In genomic region chr9:89911721-89912604, GRCh38 we compare ENCODE assay signal across 27 cellular contexts.
DNase-seq lines count a peak whose midpoint lies in the region; ATAC-seq, FAIRE-seq and TF ChIP-seq lines count a peak whose summit lies in the region.
"Had no signal": no experiment of that assay in that cellular context is flagged by ENCODE, and none has a peak within 500 bp of the region (broad histone marks: within the 10 kb centered on the region; RNA-seq: fewer than 3 reads in every experiment).

No MANE protein-coding gene starts in this region.

- H4K20me1 ChIP-seq in H1 (replicated peaks in 1 of 2; ENCODE audit: control insufficient read depth in 1 of 2, insufficient read depth in 2 of 2, low read length in 2 of 2) (no peaks in the 10 kb centered on the region), SK-N-SH (ENCODE audit: insufficient read depth) (no peaks in the 10 kb centered on the region)

- H2AK5ac ChIP-seq in H1 (ENCODE audit: low read depth, low read length): peak overlapping the region; percentile 46; the same call in 1 of the 2 replicates

- H2BK12ac ChIP-seq in H1 (ENCODE audit: low read depth, low read length): no peak overlapping the region

- H3K36me3 ChIP-seq in H1 (ENCODE audit: control insufficient read depth in 2 of 4, insufficient read depth in 4 of 4, low read length in 3 of 4): no peaks in the 10 kb centered on the region
- no peaks in the 10 kb centered on the region for H3K36me3 ChIP-seq in parathyroid adenoma (ENCODE audit: control insufficient read depth, insufficient read depth, low read length)
- H3K36me3 ChIP-seq in SK-N-SH (replicated peaks in 1 of 2; ENCODE audit: control insufficient read depth in 1 of 2, insufficient read depth in 2 of 2, low read length in 1 of 2): no peaks in the 10 kb centered on the region
- H3K36me3 ChIP-seq: breast epithelium, SJSA1 had no signal

- WGBS in H1 (ENCODE audit: extremely low coverage in 1 of 2, insufficient coverage in 1 of 2, insufficient read length in 1 of 2, insufficient replicate concordance in 2 of 2, low coverage in 1 of 2, low lambda C conversion rate in 2 of 2, missing lambda C conversion rate in 1 of 2), 2 experiments: 85% methylated on average over 9 of the region's 9 CpGs; no CpG with 5 or more reads in 1 of the 2 experiments
- 31% methylated on average over 8 of the region's 9 CpGs for WGBS in SK-N-SH (ENCODE audit: low lambda C conversion rate)

- no peak overlapping the region for H2BK5ac ChIP-seq in H1 (ENCODE audit: low read depth, low read length)

- no peak for ATAC-seq in HG03196 (IDR thresholded peaks at IDR 0.05; ENCODE audit: unreplicated experiment)
- ATAC-seq in effector memory CD8-positive, alpha-beta T cell (replicated peaks): no peak
- ATAC-seq: CD8-positive, alpha-beta T cell; left colon; naive thymus-derived CD8-positive, alpha-beta T cell; right cardiac atrium had no signal

- H3K9me2 ChIP-seq in SK-N-SH: no peaks in the 10 kb centered on the region

- FAIRE-seq in H1 (lab: Jason Lieb, UNC): no peak
- FAIRE-seq: GM12891, GM19239, RCC 7860 had no signal

- H2BK15ac ChIP-seq in H1 (ENCODE audit: low read length): no peak overlapping the region

- H3K23ac ChIP-seq in H1 (ENCODE audit: insufficient read length): no peak overlapping the region

- H3K9me3 ChIP-seq in H1 (ENCODE audit: insufficient read depth in 2 of 2, low read depth in 1 of 2, low read length in 1 of 2) (no peaks in the 10 kb centered on the region), parathyroid adenoma (ENCODE audit: control insufficient read depth, low read length) (no peaks in the 10 kb centered on the region), SK-N-SH (no peaks in the 10 kb centered on the region)
- H3K9me3 ChIP-seq: breast epithelium, SJSA1 had no signal

- no peak overlapping the region for H3K14ac ChIP-seq in H1 (ENCODE audit: insufficient read length)

- TF ChIP-seq CTCF in H1 (IDR thresholded peaks at IDR 0.05; ENCODE audit: control extremely low read depth in 1 of 3, insufficient read depth in 1 of 3, low read depth in 1 of 3, low read length in 3 of 3) (peak in 2 of 3 experiments; percentile 18 to 38; a peak in 2 of 4 replicates), parathyroid adenoma (IDR thresholded peaks at IDR 0.05) (no peak), SK-N-SH (IDR thresholded peaks at IDR 0.05) (no peak)

- H2AFZ ChIP-seq in H1 (ENCODE audit: low read length) (no peak overlapping the region), parathyroid adenoma (peak overlapping the region; percentile 45), SK-N-SH (ENCODE audit: low read depth) (no peak overlapping the region)

- no peak overlapping the region for H2BK20ac ChIP-seq in H1 (ENCODE audit: low read length)

- no peak overlapping the region for H3K27ac Mint-ChIP-seq in effector memory CD8-positive, alpha-beta T cell
- H3K27ac Mint-ChIP-seq: CD8-positive, alpha-beta T cell; mesothelial cell of epicardium; naive thymus-derived CD8-positive, alpha-beta T cell; T-helper 1 cell treated with Interleukin-12 subunit alpha and Interleukin-12 subunit beta and Interleukin-4 antibody, amounts not matched to agents 30 μg/mL and 1 μg/mL, for 36 hours had no signal

- no peak overlapping the region for H2BK120ac ChIP-seq in H1 (replicated peaks; ENCODE audit: low read depth, low read length)

- H3F3A ChIP-seq in SK-N-SH (replicated peaks; ENCODE audit: insufficient read depth): no peaks in the 10 kb centered on the region

- H3K4me2 ChIP-seq in H1 (ENCODE audit: insufficient read depth in 1 of 2, low read depth in 2 of 2, low read length in 2 of 2) (no peak overlapping the region), parathyroid adenoma (ENCODE audit: low read length) (no peak overlapping the region), SK-N-SH (no peak overlapping the region)

- no peak overlapping the region for H4K5ac ChIP-seq in H1 (ENCODE audit: insufficient read length, low read depth, low read length)

- peaks cover 18 to 31% of the 10 kb centered on the region in 2 donors for H3K27me3 Mint-ChIP-seq in effector memory CD8-positive, alpha-beta T cell

- no peaks in the 10 kb centered on the region for H3K36me3 Mint-ChIP-seq in effector memory CD8-positive, alpha-beta T cell (ENCODE audit: insufficient read depth)
- H3K36me3 Mint-ChIP-seq: CD8-positive, alpha-beta T cell; mesothelial cell of epicardium; naive thymus-derived CD8-positive, alpha-beta T cell had no signal

- no peaks in the 10 kb centered on the region for H3K23me2 ChIP-seq in H1 (ENCODE audit: low read depth, low read length)

- H3K4ac ChIP-seq in H1 (replicated peaks; ENCODE audit: insufficient read length, low read depth, low read length): no peak overlapping the region

- H3K27ac ChIP-seq in H1 (ENCODE audit: low read depth, low read length): no peak overlapping the region
- H3K27ac ChIP-seq in parathyroid adenoma: no peak overlapping the region
- H3K27ac ChIP-seq in SK-N-SH (ENCODE audit: low read depth in 2 of 2, low read length in 1 of 2): no peak overlapping the region
- H3K27ac ChIP-seq: breast epithelium, coronary artery, HL-60, SJSA1 had no signal

- no peak overlapping the region for H3K56ac ChIP-seq in H1 (replicated peaks; ENCODE audit: insufficient read length, low read depth, low read length)

- H3K79me2 ChIP-seq in H1 (ENCODE audit: control insufficient read depth in 1 of 2, insufficient read depth in 2 of 2, low read length in 2 of 2) (no peaks in the 10 kb centered on the region), parathyroid adenoma (no peaks in the 10 kb centered on the region), SK-N-SH (ENCODE audit: insufficient read depth) (no peaks in the 10 kb centered on the region)

- H3K9ac ChIP-seq in H1 (replicated peaks in 1 of 4; ENCODE audit: extremely low read depth in 1 of 4, low read depth in 3 of 4, low read length in 3 of 4) (no peak overlapping the region), parathyroid adenoma (no peak overlapping the region), SK-N-SH (no peak overlapping the region)

- TF ChIP-seq EP300 in H1 (IDR thresholded peaks at IDR 0.05; ENCODE audit: borderline replicate concordance in 1 of 2, low read depth in 2 of 2, low read length in 2 of 2) (no peak), SK-N-SH (IDR thresholded peaks at IDR 0.05; ENCODE audit: borderline replicate concordance in 1 of 2, low read depth in 1 of 2, low read length in 1 of 2) (no peak)

- CTCF ChIA-PET in H1 (lab: Charles Lee; ENCODE audit: partially characterized antibody): interaction anchor here (0.8 to 2.2 kb wide), 13 partner anchors 8 to 319 kb away, joined by 3 to 13 read pairs (median 4); no protein-coding TSS in a partner anchor
- CTCF ChIA-PET in SK-N-SH (lab: Yijun Ruan, JAX): no interaction called here

- no peaks in the 10 kb centered on the region for H3K79me1 ChIP-seq in H1 (ENCODE audit: low read depth, low read length)

- TF ChIP-seq POLR2A in H1 (IDR thresholded peaks at IDR 0.05; ENCODE audit: control extremely low read depth in 1 of 2, low read depth in 2 of 2, low read length in 2 of 2): no peak

- no peaks in the 10 kb centered on the region for H3K9me3 Mint-ChIP-seq in effector memory CD8-positive, alpha-beta T cell
- H3K9me3 Mint-ChIP-seq: CD8-positive, alpha-beta T cell; naive thymus-derived CD8-positive, alpha-beta T cell; T-helper 1 cell treated with Interleukin-12 subunit alpha and Interleukin-12 subunit beta and Interleukin-4 antibody, amounts not matched to agents 30 μg/mL and 1 μg/mL, for 36 hours had no signal

- H3K4me1 ChIP-seq in H1 (replicated peaks in 1 of 4; ENCODE audit: control insufficient read depth in 3 of 4, insufficient read depth in 4 of 4, low read length in 3 of 4): peaks cover 0 to 4% (median 0%) of the 10 kb centered on the region in 4 experiments; a peak in 1 of 7 replicates
- no peaks in the 10 kb centered on the region for H3K4me1 ChIP-seq in parathyroid adenoma
- no peaks in the 10 kb centered on the region for H3K4me1 ChIP-seq in SK-N-SH (ENCODE audit: control insufficient read depth in 1 of 2, insufficient read depth in 2 of 2, low read depth in 1 of 2, low read length in 1 of 2)
- H3K4me1 ChIP-seq: breast epithelium, SJSA1 had no signal

- H4K91ac ChIP-seq in H1 (replicated peaks; ENCODE audit: insufficient read length, low read length): no peak overlapping the region

- POLR2A ChIA-PET in H1 (lab: Charles Lee; ENCODE audit: partially characterized antibody) (no interaction called here), SK-N-SH (lab: Yijun Ruan, JAX) (no interaction called here)

- peaks cover 0 to 4% of the 10 kb centered on the region in 2 donors for H3K4me1 Mint-ChIP-seq in effector memory CD8-positive, alpha-beta T cell (ENCODE audit: low read depth in 2 of 2)
- H3K4me1 Mint-ChIP-seq: naive thymus-derived CD8-positive, alpha-beta T cell had no signal

- no peak overlapping the region; the same call in 1 of the 2 replicates for H4K8ac ChIP-seq in H1 (ENCODE audit: extremely low read depth, insufficient read depth, low read length)

- peak; percentile 84 for DNase-seq in AG08395 (ENCODE audit: low spot score)
- DNase-seq in GM04503 (ENCODE audit: low read depth): peak; percentile 9
- no peak for DNase-seq in H1 (ENCODE audit: low read depth in 1 of 2, low spot score in 2 of 2)
- DNase-seq in SK-N-SH: no peak
- DNase-seq in effector memory CD8-positive, alpha-beta T cell: no peak
- DNase-seq: activated gamma-delta T cell; AML-193; CD8-positive, alpha-beta T cell; left colon; naive thymus-derived CD8-positive, alpha-beta T cell; NCI-H1105; NCI-H2081; NCI-H510A; right cardiac atrium; stimulated activated CD4-positive, alpha-beta T cell treated with anti-CD3 and anti-CD28 coated beads, Interleukin-12 subunit alpha, Interleukin-12 subunit beta, amount 100 ng/mL, for 4 hours; stimulated activated CD4-positive, alpha-beta T cell treated with anti-CD3 and anti-CD28 coated beads, Interleukin-4, amount 100 ng/mL, for 4 hours had no signal

- H3K18ac ChIP-seq in H1 (ENCODE audit: extremely low read depth, low read length): no peak overlapping the region

- peak; percentile 24 to 38 for TF ChIP-seq RAD21 in H1 (IDR thresholded peaks at IDR 0.05 in 1 of 2, conservative IDR thresholded peaks at IDR 0.05 in 1 of 2; ENCODE audit: low read depth in 2 of 2, low read length in 2 of 2)
- no peak for TF ChIP-seq RAD21 in SK-N-SH (IDR thresholded peaks at IDR 0.05; ENCODE audit: low read length)

- no peak overlapping the region for H3K4me3 Mint-ChIP-seq in effector memory CD8-positive, alpha-beta T cell
- H3K4me3 Mint-ChIP-seq: CD8-positive, alpha-beta T cell; mesothelial cell of epicardium; naive thymus-derived CD8-positive, alpha-beta T cell; T-helper 1 cell treated with Interleukin-12 subunit alpha and Interleukin-12 subunit beta and Interleukin-4 antibody, amounts not matched to agents 30 μg/mL and 1 μg/mL, for 36 hours had no signal

- H3K4me3 ChIP-seq in H1 (ENCODE audit: extremely low read depth in 1 of 4, insufficient read depth in 2 of 4, low read depth in 3 of 4, low read length in 4 of 4): no peak overlapping the region
- H3K4me3 ChIP-seq in parathyroid adenoma (ENCODE audit: low read depth, low read length): no peak overlapping the region
- H3K4me3 ChIP-seq in SK-N-SH (ENCODE audit: low read depth in 2 of 2, low read length in 1 of 2): no peak overlapping the region
- H3K4me3 ChIP-seq: breast epithelium, coronary artery, SJSA1 had no signal

- H3K27me3 ChIP-seq in H1 (replicated peaks in 1 of 4; ENCODE audit: control insufficient read depth in 3 of 4, extremely low read depth in 1 of 4, insufficient read depth in 3 of 4, low read length in 3 of 4) (no peaks in the 10 kb centered on the region), parathyroid adenoma (ENCODE audit: control insufficient read depth, insufficient read depth, low read length) (no peaks in the 10 kb centered on the region), SK-N-SH (ENCODE audit: insufficient read depth) (no peaks in the 10 kb centered on the region)
- H3K27me3 ChIP-seq: breast epithelium, SJSA1 had no signal

Comparison
In these comparisons a context has a peak if more than half of its experiments do, and no peak if none do; other contexts are left out.
1. DNase-seq: peak in AG08395 (single experiment) and GM04503 (single experiment); none in H1 (0 of 2), SK-N-SH (single experiment) and effector memory CD8-positive, alpha-beta T cell (0 of 3).
2. CTCF ChIP-seq: peak in H1 (2 of 3); none in parathyroid adenoma (single experiment) and SK-N-SH (single experiment).